Comparison of ENCODE assay signal across 1 cellular context in the genomic region with DNA sequence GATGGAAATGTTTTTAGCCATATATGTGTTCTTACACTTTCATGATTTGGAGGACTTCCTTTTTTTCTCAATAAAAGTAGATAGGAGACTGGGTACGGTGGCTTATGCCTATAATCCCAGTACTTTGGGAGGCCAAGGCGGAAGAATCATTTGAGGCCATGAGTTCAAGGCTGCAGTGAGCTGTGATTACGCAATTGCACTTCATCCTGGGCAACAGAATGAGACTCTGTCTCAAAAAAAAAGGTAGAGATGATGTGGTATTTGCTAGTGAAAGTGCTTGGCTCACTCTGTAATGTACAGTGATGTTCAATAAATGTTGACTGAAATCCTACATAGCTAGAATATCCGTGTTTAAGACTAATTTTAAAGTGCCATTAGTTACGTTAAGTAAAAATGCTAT.
TF ChIP-seq lines count a peak whose summit lies in the region.

No MANE protein-coding gene starts in this region.

TF ChIP-seq in HepG2, 621 proteins besides CTCF, POLR2A, EP300 and RAD21 (continued from another document):
- no peak for TF ChIP-seq MED13 (CRISPR knock-in tag; IDR thresholded peaks at IDR 0.05)
TF ChIP-seq in HepG2: peak in this region for 2.
